In genomic region chr1:72122099-72122893, GRCh38 we compare ENCODE assay signal across 18 cellular contexts.
A peak's percentile ranks its signal among the peaks of the same experiment; 100 is the strongest.
DNase-seq lines count a peak whose midpoint lies in the region; ATAC-seq and TF ChIP-seq lines count a peak whose summit lies in the region.
"Had no signal": no experiment of that assay in that cellular context is flagged by ENCODE, and none has a peak within 500 bp of the region (broad histone marks: within the 10 kb centered on the region; RNA-seq: fewer than 3 reads in every experiment).

No MANE protein-coding gene starts in this region.

- DNase-seq in AG09309 (ENCODE audit: low read depth): peak; percentile 10
- DNase-seq in IMR-90: no peak
- DNase-seq in fibroblast of villous mesenchyme (ENCODE audit: low read depth): peak; percentile 77
- DNase-seq in gastrocnemius medialis: peak in 1 of 2 donors; percentile 5
- DNase-seq in Karpas-422: no peak
- no peak for DNase-seq in activated naive CD4-positive, alpha-beta T cell treated with anti-CD3 and anti-CD28 coated beads, Interleukin-2, amount 50 U/mL, for 16 hours
- DNase-seq in activated gamma-delta T cell treated with Interleukin-2 at 50 U/mL for 16 hours: no peak
- no peak for DNase-seq in lower lobe of right lung
- DNase-seq: activated CD4-positive, alpha-beta T cell treated with anti-CD3 and anti-CD28 coated beads, Interleukin-2, amount 50 U/mL, for 4 hours; COR-L47; NCI-H1436; NCI-H446; nephron progenitor cell; NK-92 treated with Interleukin-12 subunit alpha and Interleukin-12 subunit beta, amount 100 ng/mL, for 24 hours; T-helper 1 cell had no signal

- 0 out of 2 replicates have a peak, but pooled peaks cover 6% of the 10 kb centered on the region for H3K9me1 ChIP-seq in IMR-90 (ENCODE audit: insufficient read depth, low read length)

- no peak overlapping the region for H3K4ac ChIP-seq in IMR-90 (ENCODE audit: low read depth, low read length)

- WGBS in IMR-90 (ENCODE audit: extremely low coverage in 2 of 2, insufficient read length in 1 of 2), 2 experiments: no CpG with 5 or more reads among the region's 4 CpGs

- in situ Hi-C loops in IMR-90 (cut with MboI; ENCODE audit: low sequenced_read_pairs) (no loop called here), gastrocnemius medialis (cut with MboI; ENCODE audit: low sequenced_read_pairs in 4 of 4) (no loop called here)

- H4K20me1 ChIP-seq in IMR-90 (ENCODE audit: insufficient read depth, low read length) (no peaks in the 10 kb centered on the region), Karpas-422 (ENCODE audit: insufficient read depth, low read depth, low read length) (no peaks in the 10 kb centered on the region)

- TF ChIP-seq CTCF in AG09309 (IDR thresholded peaks at IDR 0.05; ENCODE audit: control insufficient read depth, insufficient read depth, low read depth, low read length, missing control alignments) (no peak), IMR-90 (conservative IDR thresholded peaks at IDR 0.05; ENCODE audit: low read depth, low read length) (no peak), fibroblast of villous mesenchyme (IDR thresholded peaks at IDR 0.05; ENCODE audit: insufficient read depth, low read depth, low read length) (no peak), gastrocnemius medialis (IDR thresholded peaks at IDR 0.05 in 4 of 5, conservative IDR thresholded peaks at IDR 0.05 in 1 of 5) (no peak), lower lobe of right lung (IDR thresholded peaks at IDR 0.05) (no peak)

- H3K4me2 ChIP-seq in IMR-90 (ENCODE audit: low read depth, low read length) (no peak overlapping the region; the same call in 1 of the 2 replicates), Karpas-422 (ENCODE audit: low read depth, low read length, poor library complexity, severe bottlenecking) (no peak overlapping the region)

- BruUV-seq in IMR-90 (replicated peaks; lab: Mats Ljungman, UMichigan): no TSS peak

- H3K23ac ChIP-seq in IMR-90 (ENCODE audit: low read depth, low read length): no peak overlapping the region

- no peaks in the 10 kb centered on the region for H3K36me3 ChIP-seq in IMR-90 (ENCODE audit: control insufficient read depth, insufficient read depth, low read length)
- no peaks in the 10 kb centered on the region for H3K36me3 ChIP-seq in gastrocnemius medialis
- H3K36me3 ChIP-seq in Karpas-422 (ENCODE audit: insufficient read depth, low read length): no peaks in the 10 kb centered on the region
- H3K36me3 ChIP-seq in lower lobe of right lung: no peaks in the 10 kb centered on the region
- H3K36me3 ChIP-seq: prostate gland had no signal

- H3K9ac ChIP-seq in IMR-90 (ENCODE audit: low read depth, low read length): no peak overlapping the region
- H3K9ac ChIP-seq in Karpas-422 (ENCODE audit: low read length): no peak overlapping the region

- H4K91ac ChIP-seq in IMR-90 (ENCODE audit: insufficient read depth, low read depth, low read length): no peak overlapping the region

- TF ChIP-seq RAD21 in IMR-90 (IDR thresholded peaks at IDR 0.05; ENCODE audit: low read length): no peak

- H4K5ac ChIP-seq in IMR-90 (ENCODE audit: low read depth, low read length): no peak overlapping the region; the same call in 1 of the 2 replicates

- no peak overlapping the region for H3K14ac ChIP-seq in IMR-90 (replicated peaks; ENCODE audit: low read depth, low read length)

- H3K79me2 ChIP-seq in Karpas-422 (ENCODE audit: low read length): no peaks in the 10 kb centered on the region

- H3K27ac ChIP-seq in IMR-90 (ENCODE audit: insufficient read depth, low read length) (no peak overlapping the region), gastrocnemius medialis (peak overlapping the region in 3 of 4 donors; percentile 3 to 47 (median 9)), Karpas-422 (ENCODE audit: low read length) (no peak overlapping the region), lower lobe of right lung (no peak overlapping the region)
- H3K27ac ChIP-seq: prostate gland had no signal

- intact Hi-C loops in IMR-90 (cut with micrococcal nuclease) (no loop called here), gastrocnemius medialis (cut with DNase I; ENCODE audit: low total_unique reads) (no loop called here), lower lobe of right lung (cut with DNase I) (no loop called here)

- H3K9me3 ChIP-seq in IMR-90 (ENCODE audit: control insufficient read depth, insufficient read depth, low read length): no peaks in the 10 kb centered on the region
- H3K9me3 ChIP-seq in gastrocnemius medialis: no peaks in the 10 kb centered on the region
- H3K9me3 ChIP-seq in Karpas-422 (ENCODE audit: low read length): peaks cover 15% of the 10 kb centered on the region
- no peaks in the 10 kb centered on the region for H3K9me3 ChIP-seq in lower lobe of right lung
- H3K9me3 ChIP-seq: prostate gland had no signal

- ATAC-seq in IMR-90 (ENCODE audit: low read depth) (no peak), gastrocnemius medialis (peak; percentile 77 to 82), lower lobe of right lung (no peak)
- ATAC-seq: HepG2; stimulated activated effector memory CD8-positive, alpha-beta T cell treated with anti-CD3 and anti-CD28 coated beads, Interleukin-12 subunit alpha, Interleukin-12 subunit beta, amount 100 ng/mL, for 72 hours had no signal

- H3K4me1 ChIP-seq in IMR-90 (ENCODE audit: control insufficient read depth, insufficient read depth, low read length) (no peaks in the 10 kb centered on the region), gastrocnemius medialis (no peaks in the 10 kb centered on the region), Karpas-422 (ENCODE audit: low read length) (no peaks in the 10 kb centered on the region), lower lobe of right lung (no peaks in the 10 kb centered on the region)
- H3K4me1 ChIP-seq: prostate gland had no signal

- H3K4me3 ChIP-seq in AG09309 (ENCODE audit: control insufficient read depth, low read depth, low read length) (no peak overlapping the region), IMR-90 (ENCODE audit: insufficient read depth, low read depth, low read length) (no peak overlapping the region), fibroblast of villous mesenchyme (ENCODE audit: low read depth, low read length) (no peak overlapping the region), gastrocnemius medialis (no peak overlapping the region), Karpas-422 (ENCODE audit: low read length) (no peak overlapping the region), lower lobe of right lung (no peak overlapping the region)
- H3K4me3 ChIP-seq: prostate gland had no signal

- H4K8ac ChIP-seq in IMR-90 (ENCODE audit: low read depth in 2 of 2, low read length in 2 of 2): no peak overlapping the region

- no peak overlapping the region for H2AK5ac ChIP-seq in IMR-90 (ENCODE audit: low read depth, low read length)

- H2BK20ac ChIP-seq in IMR-90 (ENCODE audit: low read depth, low read length): no peak overlapping the region

- no peak overlapping the region for H3K18ac ChIP-seq in IMR-90 (ENCODE audit: low read depth, low read length)

- TF ChIP-seq POLR2A in IMR-90 (IDR thresholded peaks at IDR 0.05; ENCODE audit: low read depth, low read length) (no peak), gastrocnemius medialis (IDR thresholded peaks at IDR 0.05) (no peak)

- no peaks in the 10 kb centered on the region for H3K9me2 ChIP-seq in Karpas-422 (replicated peaks; ENCODE audit: insufficient read depth, low read length)

- no peak overlapping the region for H2AK9ac ChIP-seq in IMR-90 (replicated peaks; ENCODE audit: low read depth, low read length, poor library complexity)

- H3K79me1 ChIP-seq in IMR-90 (ENCODE audit: low read depth in 1 of 2, low read length in 2 of 2): no peaks in the 10 kb centered on the region

- POLR2A ChIA-PET in IMR-90 (lab: Charles Lee; ENCODE audit: unreplicated experiment): no interaction called here

- H2AFZ ChIP-seq in IMR-90 (replicated peaks; ENCODE audit: low read length, poor library complexity): no peak overlapping the region
- H2AFZ ChIP-seq in Karpas-422 (ENCODE audit: low read length): no peak overlapping the region

- no peak overlapping the region for H2BK15ac ChIP-seq in IMR-90 (ENCODE audit: low read depth, low read length)

- H2BK5ac ChIP-seq in IMR-90 (ENCODE audit: low read depth, low read length, poor library complexity, severe bottlenecking): no peak overlapping the region

- H2BK120ac ChIP-seq in IMR-90 (ENCODE audit: low read depth, low read length): no peak overlapping the region

- no peak overlapping the region for H3K56ac ChIP-seq in IMR-90 (ENCODE audit: extremely low read depth, insufficient read depth, low read length)

- H3K27me3 ChIP-seq in IMR-90 (ENCODE audit: control insufficient read depth, insufficient read depth, low read length) (no peaks in the 10 kb centered on the region), gastrocnemius medialis (no peaks in the 10 kb centered on the region), Karpas-422 (ENCODE audit: low read length) (no peaks in the 10 kb centered on the region), lower lobe of right lung (ENCODE audit: low read depth) (no peaks in the 10 kb centered on the region)

- dilution Hi-C loops in IMR-90 (cut with HindIII; ENCODE audit: low sequenced_read_pairs, unreplicated experiment): no loop called here

- CTCF ChIA-PET in IMR-90 (lab: Yijun Ruan, JAX): no interaction called here

TF ChIP-seq in IMR-90, 13 proteins besides CTCF, POLR2A, EP300 and RAD21:
- no peak for TF ChIP-seq FOS (IDR thresholded peaks at IDR 0.05; ENCODE audit: low read depth, low read length)
- TF ChIP-seq CEBPB (IDR thresholded peaks at IDR 0.05; ENCODE audit: low read depth, low read length): peak; percentile 59

Comparison
In these comparisons a context has a peak if more than half of its experiments do, and no peak if none do; other contexts are left out.
1. DNase-seq: peak in AG09309 (single experiment) and fibroblast of villous mesenchyme (single experiment); none in IMR-90 (single experiment), Karpas-422 (single experiment), activated naive CD4-positive, alpha-beta T cell treated with anti-CD3 and anti-CD28 coated beads, Interleukin-2, amount 50 U/mL, for 16 hours (single experiment), activated gamma-delta T cell treated with Interleukin-2 at 50 U/mL for 16 hours (single experiment) and lower lobe of right lung (single experiment).
2. ATAC-seq: peak in gastrocnemius medialis (2 of 2); none in IMR-90 (single experiment) and lower lobe of right lung (0 of 2).
3. H3K27ac ChIP-seq: peak in gastrocnemius medialis (3 of 4); none in IMR-90 (single experiment), Karpas-422 (single experiment) and lower lobe of right lung (single experiment).